In genomic region chr6:30002871-30003270, GRCh38 we compare ENCODE assay signal across 20 cellular contexts. TPM values are rescaled to one million over a fixed set of nuclear protein-coding genes. Genes with fewer than 3 reads are reported as not detected.
DNase-seq lines count a peak whose midpoint lies in the region; ATAC-seq and TF ChIP-seq lines count a peak whose summit lies in the region.
"Had no signal": no experiment of that assay in that cellular context is flagged by ENCODE, and none has a peak within 500 bp of the region (broad histone marks: within the 10 kb centered on the region; RNA-seq: fewer than 3 reads in every experiment).

No MANE protein-coding gene starts in this region.

- ATAC-seq in foreskin keratinocyte (no peak), HG03469 (IDR thresholded peaks at IDR 0.05; ENCODE audit: unreplicated experiment) (no peak)
- ATAC-seq: CD8-positive, alpha-beta T cell; left colon; mucosa of descending colon had no signal

- H3K36me3 ChIP-seq in right atrium auricular region = no peaks in the 10 kb centered on the region

- TF ChIP-seq CTCF in AG09309 (IDR thresholded peaks at IDR 0.05; ENCODE audit: control insufficient read depth, insufficient read depth, low read depth, low read length, missing control alignments) (no peak), foreskin keratinocyte (conservative IDR thresholded peaks at IDR 0.05) (no peak), right atrium auricular region (IDR thresholded peaks at IDR 0.05) (no peak), mesothelial cell of epicardium (IDR thresholded peaks at IDR 0.05; ENCODE audit: unreplicated experiment) (no peak)

- H3K4me3 ChIP-seq in AG09309 (ENCODE audit: control insufficient read depth, low read depth, low read length) (no peak overlapping the region), right atrium auricular region (no peak overlapping the region)
- H3K4me3 ChIP-seq: coronary artery, mucosa of descending colon had no signal

- peaks cover 13% of the 10 kb centered on the region for H3K4me1 Mint-ChIP-seq in mesothelial cell of epicardium

- H3K27ac ChIP-seq in foreskin keratinocyte (no peak overlapping the region), right atrium auricular region (no peak overlapping the region)
- H3K27ac ChIP-seq: coronary artery had no signal

- H3K4me3 Mint-ChIP-seq in mesothelial cell of epicardium = no peak overlapping the region
- H3K4me3 Mint-ChIP-seq: CD8-positive, alpha-beta T cell had no signal

- H3K4me1 ChIP-seq in foreskin keratinocyte = peaks cover 9% of the 10 kb centered on the region
- peaks cover 0 to 16% of the 10 kb centered on the region in 2 donors for H3K4me1 ChIP-seq in right atrium auricular region

- peak; percentile 17 for DNase-seq in AG09309 (ENCODE audit: low read depth)
- DNase-seq in HS-5 (ENCODE audit: low read depth) = peak; percentile 14
- peak; percentile 63 for DNase-seq in astrocyte of the hippocampus (ENCODE audit: low read depth, low spot score)
- peak; percentile 15 to 25 for DNase-seq in foreskin keratinocyte
- DNase-seq in epidermal melanocyte (ENCODE audit: insufficient read length, low spot score) = no peak
- no peak for DNase-seq in right atrium auricular region (ENCODE audit: low spot score)
- DNase-seq in mesothelial cell of epicardium (ENCODE audit: low spot score in 2 of 2, unreplicated experiment in 2 of 2) = no peak
- DNase-seq: ACHN; activated naive CD4-positive, alpha-beta T cell treated with Interleukin-2 at 50 U/mL for 16 hours; activated T-cell treated with anti-CD3 and anti-CD28 coated beads for 4 hours; aorta; CD8-positive, alpha-beta T cell; left colon; mucosa of descending colon; NCI-H2081; Right ventricle myocardium superior; stimulated activated CD4-positive, alpha-beta T cell treated with anti-CD3 and anti-CD28 coated beads, Interleukin-12 subunit alpha, Interleukin-12 subunit beta, amount 100 ng/mL, for 4 hours; stimulated activated CD8-positive, alpha-beta memory T cell treated with anti-CD3 and anti-CD28 coated beads, Interleukin-4, amount 100 ng/mL, for 48 hours had no signal

- no peak overlapping the region for H3K27ac Mint-ChIP-seq in mesothelial cell of epicardium
- H3K27ac Mint-ChIP-seq: CD8-positive, alpha-beta T cell had no signal

- no peaks in the 10 kb centered on the region for H3K9me3 ChIP-seq in right atrium auricular region
- H3K9me3 ChIP-seq: mucosa of descending colon had no signal

- H3K9me3 Mint-ChIP-seq in mesothelial cell of epicardium = no peaks in the 10 kb centered on the region
- H3K9me3 Mint-ChIP-seq: CD8-positive, alpha-beta T cell had no signal

- H3K27me3 ChIP-seq in foreskin keratinocyte (peaks cover 36% of the 10 kb centered on the region), right atrium auricular region (no peaks in the 10 kb centered on the region)

- H3K36me3 Mint-ChIP-seq in mesothelial cell of epicardium = no peaks in the 10 kb centered on the region

- H3K27me3 Mint-ChIP-seq in mesothelial cell of epicardium (ENCODE audit: low read depth) = peaks cover 66% of the 10 kb centered on the region

RNA-seq across cellular contexts. Expression of gene POLR1H, which starts 58.2 kb away (rescaled TPM):
- total RNA-seq in foreskin keratinocyte (46.7 and 48.0 TPM in 2 replicates), right atrium auricular region (10 to 100 TPM; 16.2 to 23.1 TPM), mesothelial cell of epicardium (31.1 to 32.7 TPM (median 31.4 TPM) in 3 replicates)
- polyA plus RNA-seq in foreskin keratinocyte = 57.0 and 59.1 TPM in 2 replicates

Comparison
In these comparisons a context has a peak if more than half of its experiments do, and no peak if none do; other contexts are left out.
1. DNase-seq: peak in AG09309 (single experiment), HS-5 (single experiment), astrocyte of the hippocampus (single experiment) and foreskin keratinocyte (2 of 2); none in epidermal melanocyte (single experiment), right atrium auricular region (single experiment) and mesothelial cell of epicardium (0 of 2).